ENCODE assay signal across 23 cellular contexts in genomic region chr15:26115229-26115943, GRCh38.
"Had no signal": no experiment of that assay in that cellular context is flagged by ENCODE, and none has a peak within 500 bp of the region (broad histone marks: within the 10 kb centered on the region; RNA-seq: fewer than 3 reads in every experiment).

No MANE protein-coding gene starts in this region.

- H3K4me1 Mint-ChIP-seq: activated B cell treated with CpG ODN at 0.5 μM for 24 hours; activated CD4-positive, alpha-beta T cell treated with anti-CD3 and anti-CD28 coated beads, Interleukin-2, amount 10 ng/mL, durations not matched to agents 24 days and 14 days; central memory CD8-positive, alpha-beta T cell; stimulated activated naive B cell treated with anti-CD40 and anti-IgM and Interleukin-4, amounts not matched to agents 10 μg/mL and 1 μg/mL and 100 μg/mL, for 72 hours had no signal

- DNase-seq: activated B cell treated with CpG ODN at 0.5 μM for 24 hours; activated CD4-positive, alpha-beta T cell treated with anti-CD3 and anti-CD28 coated beads, Interleukin-2, amount 10 ng/mL, durations not matched to agents 24 days and 14 days; activated CD8-positive, alpha-beta memory T cell treated with anti-CD3 and anti-CD28 coated beads, Interleukin-2, amount 50 U/mL, for 48 hours; activated gamma-delta T cell treated with Interleukin-2 at 50 U/mL for 16 hours; amniotic stem cell; brain microvascular endothelial cell; cortex of kidney; effector CD8-positive, alpha-beta T cell; foreskin keratinocyte; heart left ventricle; left cardiac atrium; midbrain; stimulated activated CD4-positive, alpha-beta T cell treated with anti-CD3 and anti-CD28 coated beads, Interleukin-15, amount 100 ng/mL, for 24 hours; stimulated activated CD4-positive, alpha-beta T cell treated with anti-CD3 and anti-CD28 coated beads, Interleukin-4, amount 100 ng/mL, for 1 hour; stimulated activated naive B cell treated with anti-CD40 and anti-IgM and Interleukin-4, amounts not matched to agents 10 μg/mL and 1 μg/mL and 100 μg/mL, for 72 hours; tibial artery had no signal

- H3K27ac Mint-ChIP-seq: activated B cell treated with CpG ODN at 0.5 μM for 24 hours; activated CD4-positive, alpha-beta T cell treated with anti-CD3 and anti-CD28 coated beads, Interleukin-2, amount 10 ng/mL, durations not matched to agents 24 days and 14 days; activated naive CD8-positive, alpha-beta T cell; stimulated activated naive B cell treated with anti-CD40 and anti-IgM and Interleukin-4, amounts not matched to agents 10 μg/mL and 1 μg/mL and 100 μg/mL, for 72 hours; T-helper 1 cell treated with Interleukin-12 subunit alpha and Interleukin-12 subunit beta and Interleukin-4 antibody, amounts not matched to agents 30 μg/mL and 1 μg/mL, for 36 hours had no signal

- H3K4me3 ChIP-seq: heart left ventricle, lung, skin epidermis, tibial artery, vagina had no signal

- H3K27ac ChIP-seq: brain microvascular endothelial cell, foreskin keratinocyte, heart left ventricle, neutrophil, skin epidermis, tibial artery, vagina had no signal

- H3K4me3 Mint-ChIP-seq: activated B cell treated with CpG ODN at 0.5 μM for 24 hours; activated CD4-positive, alpha-beta T cell treated with anti-CD3 and anti-CD28 coated beads, Interleukin-2, amount 10 ng/mL, durations not matched to agents 24 days and 14 days; activated naive CD8-positive, alpha-beta T cell; central memory CD8-positive, alpha-beta T cell; stimulated activated naive B cell treated with anti-CD40 and anti-IgM and Interleukin-4, amounts not matched to agents 10 μg/mL and 1 μg/mL and 100 μg/mL, for 72 hours; T-helper 1 cell treated with Interleukin-12 subunit alpha and Interleukin-12 subunit beta and Interleukin-4 antibody, amounts not matched to agents 30 μg/mL and 1 μg/mL, for 36 hours had no signal

- ATAC-seq: foreskin keratinocyte; heart left ventricle; left cardiac atrium; stimulated activated naive B cell treated with anti-CD40 and anti-IgM and Interleukin-4, amounts not matched to agents 10 μg/mL and 1 μg/mL and 100 μg/mL, for 72 hours had no signal

- H3K9me3 Mint-ChIP-seq: activated B cell treated with CpG ODN at 0.5 μM for 24 hours; activated CD4-positive, alpha-beta T cell treated with anti-CD3 and anti-CD28 coated beads, Interleukin-2, amount 10 ng/mL, durations not matched to agents 24 days and 14 days; T-helper 1 cell treated with Interleukin-12 subunit alpha and Interleukin-12 subunit beta and Interleukin-4 antibody, amounts not matched to agents 30 μg/mL and 1 μg/mL, for 36 hours had no signal

- H3K27me3 ChIP-seq: brain microvascular endothelial cell, foreskin keratinocyte, heart left ventricle, neutrophil, tibial artery, vagina had no signal

- H3K9me3 ChIP-seq: heart left ventricle, neutrophil, tibial artery, vagina had no signal

- H3K27me3 Mint-ChIP-seq: activated B cell treated with CpG ODN at 0.5 μM for 24 hours; activated CD4-positive, alpha-beta T cell treated with anti-CD3 and anti-CD28 coated beads, Interleukin-2, amount 10 ng/mL, durations not matched to agents 24 days and 14 days; activated naive CD8-positive, alpha-beta T cell; central memory CD8-positive, alpha-beta T cell had no signal

- H3K4me1 ChIP-seq: foreskin keratinocyte, heart left ventricle, tibial artery, vagina had no signal

- H3K36me3 Mint-ChIP-seq: activated naive CD8-positive, alpha-beta T cell; stimulated activated naive B cell treated with anti-CD40 and anti-IgM and Interleukin-4, amounts not matched to agents 10 μg/mL and 1 μg/mL and 100 μg/mL, for 72 hours had no signal

- H3K36me3 ChIP-seq: brain microvascular endothelial cell, heart left ventricle, neutrophil, tibial artery, vagina had no signal
